Comparison of ENCODE assay signal across 28 cellular contexts in genomic region chr2:17591846-17592245, GRCh38. TPM values are rescaled to one million over a fixed set of nuclear protein-coding genes. Genes with fewer than 3 reads are reported as not detected.
"Had no signal": no experiment of that assay in that cellular context is flagged by ENCODE, and none has a peak within 500 bp of the region (broad histone marks: within the 10 kb centered on the region; RNA-seq: fewer than 3 reads in every experiment).

No MANE protein-coding gene starts in this region.

- H3K27me3 Mint-ChIP-seq: type B pancreatic cell had no signal

- H3K27ac Mint-ChIP-seq: activated B cell treated with CpG ODN at 0.5 μM for 24 hours; activated CD4-positive, alpha-beta memory T cell treated with anti-CD3 and anti-CD28 coated beads for 36 hours; activated CD4-positive, alpha-beta T cell treated with anti-CD3 and anti-CD28 coated beads for 36 hours; activated naive CD4-positive, alpha-beta T cell treated with anti-CD3 and anti-CD28 coated beads for 36 hours; activated T-cell treated with anti-CD3 and anti-CD28 coated beads, Interleukin-2, amount 50 U/mL, for 72 hours; immature natural killer cell; mesothelial cell of epicardium; neural progenitor cell; T-helper 1 cell treated with Interleukin-12 subunit alpha and Interleukin-12 subunit beta and Interleukin-4 antibody, amounts not matched to agents 30 μg/mL and 1 μg/mL, for 36 hours; type B pancreatic cell had no signal

- H3K4me1 Mint-ChIP-seq: activated B cell treated with CpG ODN at 0.5 μM for 24 hours; activated CD4-positive, alpha-beta T cell treated with anti-CD3 and anti-CD28 coated beads for 36 hours; immature natural killer cell; naive thymus-derived CD8-positive, alpha-beta T cell had no signal

- H3K36me3 ChIP-seq: cardiac muscle cell, left lung, neural progenitor cell, sigmoid colon, spleen, thoracic aorta had no signal

- H3K27me3 ChIP-seq: cardiac muscle cell, hepatocyte, left lung, neural progenitor cell, sigmoid colon had no signal

- FAIRE-seq: frontal cortex had no signal

- H3K9me3 ChIP-seq: left lung, sigmoid colon, spleen, thoracic aorta had no signal

- H3K9me3 Mint-ChIP-seq: activated B cell treated with CpG ODN at 0.5 μM for 24 hours; activated CD4-positive, alpha-beta memory T cell treated with anti-CD3 and anti-CD28 coated beads for 36 hours; activated naive CD4-positive, alpha-beta T cell treated with anti-CD3 and anti-CD28 coated beads for 36 hours; mesothelial cell of epicardium; naive thymus-derived CD8-positive, alpha-beta T cell; neural progenitor cell; T-helper 1 cell treated with Interleukin-12 subunit alpha and Interleukin-12 subunit beta and Interleukin-4 antibody, amounts not matched to agents 30 μg/mL and 1 μg/mL, for 36 hours had no signal

- H2AFZ ChIP-seq: hepatocyte, neural progenitor cell had no signal

- H3K4me3 Mint-ChIP-seq: activated B cell treated with CpG ODN at 0.5 μM for 24 hours; activated CD4-positive, alpha-beta memory T cell treated with anti-CD3 and anti-CD28 coated beads for 36 hours; activated CD4-positive, alpha-beta T cell treated with anti-CD3 and anti-CD28 coated beads for 36 hours; activated naive CD4-positive, alpha-beta T cell treated with anti-CD3 and anti-CD28 coated beads for 36 hours; activated T-cell treated with anti-CD3 and anti-CD28 coated beads, Interleukin-2, amount 50 U/mL, for 72 hours; immature natural killer cell; mesothelial cell of epicardium; naive thymus-derived CD8-positive, alpha-beta T cell; neural progenitor cell; T-helper 1 cell treated with Interleukin-12 subunit alpha and Interleukin-12 subunit beta and Interleukin-4 antibody, amounts not matched to agents 30 μg/mL and 1 μg/mL, for 36 hours; type B pancreatic cell had no signal

- H3K27ac ChIP-seq: cardiac muscle cell, hepatocyte, left lung, neural progenitor cell, sigmoid colon, spleen, thoracic aorta had no signal

- H3K36me3 Mint-ChIP-seq: activated CD4-positive, alpha-beta memory T cell treated with anti-CD3 and anti-CD28 coated beads for 36 hours; immature natural killer cell; mesothelial cell of epicardium; naive thymus-derived CD8-positive, alpha-beta T cell; neural progenitor cell; type B pancreatic cell had no signal

- H3K4me3 ChIP-seq: cardiac muscle cell, hepatocyte, left lung, lung, neural progenitor cell, sigmoid colon, spleen, thoracic aorta had no signal

- H3K9ac ChIP-seq: neural progenitor cell had no signal

- DNase-seq: activated B cell treated with CpG ODN at 0.5 μM for 24 hours; activated CD4-positive, alpha-beta memory T cell treated with anti-CD3 and anti-CD28 coated beads for 36 hours; activated CD4-positive, alpha-beta T cell treated with anti-CD3 and anti-CD28 coated beads for 36 hours; activated effector memory CD4-positive, alpha-beta T cell treated with Interleukin-2 at 50 U/mL for 16 hours; activated naive CD4-positive, alpha-beta T cell treated with anti-CD3 and anti-CD28 coated beads for 36 hours; activated T-cell treated with anti-CD3 and anti-CD28 coated beads, Interleukin-2, amount 50 U/mL, for 72 hours; glutamatergic neuron; immature natural killer cell; kidney glomerular epithelial cell; left lung; naive thymus-derived CD8-positive, alpha-beta T cell; sigmoid colon; spleen; stimulated activated CD4-positive, alpha-beta T cell treated with anti-CD3 and anti-CD28 coated beads, Interleukin-4, amount 100 ng/mL, for 1 hour; stimulated activated naive CD4-positive, alpha-beta T cell; T1000 had no signal

- ATAC-seq: activated CD4-positive, alpha-beta T cell treated with anti-CD3 and anti-CD28 coated beads for 36 hours; activated T-cell treated with anti-CD3 and anti-CD28 coated beads, Interleukin-2, amount 50 U/mL, for 72 hours; left lung; naive thymus-derived CD8-positive, alpha-beta T cell had no signal

- H3K4me1 ChIP-seq: spleen had no signal

- H3K79me2 ChIP-seq: hepatocyte had no signal

- H3K4me2 ChIP-seq: hepatocyte, neural progenitor cell had no signal

RNA-seq across cellular contexts. Expression of gene VSNL1, which starts 51.4 kb away (rescaled TPM):
- total RNA-seq: activated B cell treated with CpG ODN at 0.5 μM for 24 hours; activated CD4-positive, alpha-beta memory T cell treated with anti-CD3 and anti-CD28 coated beads for 36 hours; activated CD4-positive, alpha-beta T cell treated with anti-CD3 and anti-CD28 coated beads for 36 hours; activated naive CD4-positive, alpha-beta T cell treated with anti-CD3 and anti-CD28 coated beads for 36 hours; activated T-cell treated with anti-CD3 and anti-CD28 coated beads, Interleukin-2, amount 50 U/mL, for 72 hours; chondrocyte; epithelial cell of proximal tubule; naive thymus-derived CD8-positive, alpha-beta T cell; posterior vena cava; spleen; thoracic aorta had no signal
- polyA plus RNA-seq: immature natural killer cell; naive thymus-derived CD8-positive, alpha-beta T cell had no signal
